Comparison of ENCODE assay signal across 24 cellular contexts in genomic region chr12:80849367-80849766, GRCh38.
"Had no signal": no experiment of that assay in that cellular context is flagged by ENCODE, and none has a peak within 500 bp of the region (broad histone marks: within the 10 kb centered on the region; RNA-seq: fewer than 3 reads in every experiment).

No MANE protein-coding gene starts in this region.

- H3K27me3 ChIP-seq: pancreas, right atrium auricular region, upper lobe of left lung had no signal

- ATAC-seq: activated CD4-positive, alpha-beta T cell treated with anti-CD3 and anti-CD28 coated beads for 36 hours; activated T-cell treated with anti-CD3 and anti-CD28 coated beads, Interleukin-2, amount 50 U/mL, for 4 hours; esophagus mucosa; left cardiac atrium; pancreas; psoas muscle had no signal

- H3K4me3 ChIP-seq: pancreas, psoas muscle, right atrium auricular region, upper lobe of left lung had no signal

- H3K36me3 ChIP-seq: pancreas, right atrium auricular region, upper lobe of left lung had no signal

- FAIRE-seq: astrocyte, endothelial cell of umbilical vein, islet of Langerhans, pancreas, TTC549 had no signal

- DNase-seq: activated CD4-positive, alpha-beta T cell treated with anti-CD3 and anti-CD28 coated beads for 36 hours; activated CD4-positive, alpha-beta T cell treated with anti-CD3 and anti-CD28 coated beads, Interleukin-2, amount 50 U/mL, for 48 hours; activated CD8-positive, alpha-beta memory T cell treated with anti-CD3 and anti-CD28 coated beads, Interleukin-2, amount 50 U/mL, for 48 hours; activated naive CD4-positive, alpha-beta T cell treated with Interleukin-2 at 50 U/mL for 16 hours; activated naive CD8-positive, alpha-beta T cell treated with anti-CD3 and anti-CD28 coated beads for 36 hours; activated T-cell treated with anti-CD3 and anti-CD28 coated beads, Interleukin-2, amount 50 U/mL, for 4 hours; central memory CD4-positive, alpha-beta T cell; effector memory CD4-positive, alpha-beta T cell; foreskin melanocyte; glutamatergic neuron; hippocampal formation; left cardiac atrium; nephron progenitor cell; pancreas; psoas muscle; stimulated activated CD4-positive, alpha-beta T cell treated with anti-CD3 and anti-CD28 coated beads, Interleukin-4, amount 100 ng/mL, for 24 hours; stimulated activated naive CD4-positive, alpha-beta T cell treated with Interleukin-2 at 50 U/mL for 16 hours; upper lobe of left lung had no signal

- H3K9me3 ChIP-seq: pancreas, psoas muscle, right atrium auricular region, upper lobe of left lung had no signal

- H3K27ac ChIP-seq: pancreas, psoas muscle, right atrium auricular region, upper lobe of left lung had no signal

- H3K4me1 ChIP-seq: pancreas, psoas muscle, right atrium auricular region, upper lobe of left lung had no signal
